In genomic region chr18:13562494-13563029, GRCh38 we compare ENCODE assay signal across 8 cellular contexts.
DNase-seq lines count a peak whose midpoint lies in the region; ATAC-seq, FAIRE-seq and TF ChIP-seq lines count a peak whose summit lies in the region.

No MANE protein-coding gene starts in this region.

- H3K4me2 ChIP-seq in OCI-LY3 (ENCODE audit: low read length): peak overlapping the region; percentile 84
- peak overlapping the region; percentile 84 for H3K4me2 ChIP-seq in GM12878 (ENCODE audit: control insufficient read depth, insufficient read depth)

- H3K4me3 ChIP-seq in H7 (ENCODE audit: insufficient read depth, low read depth, low read length): no peak overlapping the region
- peak overlapping the region; percentile 61 for H3K4me3 ChIP-seq in OCI-LY3 (ENCODE audit: low read length)
- peak overlapping the region; percentile 46; the same call in 1 of the 2 replicates for H3K4me3 ChIP-seq in GM12878

- peak; percentile 95 to 97 for TF ChIP-seq EP300 in GM12878 (IDR thresholded peaks at IDR 0.05; ENCODE audit: borderline replicate concordance in 1 of 2, control insufficient read depth in 1 of 2, low read depth in 2 of 2, low read length in 2 of 2)

- H3K4me1 ChIP-seq in OCI-LY3 (ENCODE audit: low read length) (peaks cover 94% of the 10 kb centered on the region), GM12878 (ENCODE audit: control insufficient read depth, insufficient read depth, low read length) (peaks cover 59% of the 10 kb centered on the region)

- H3K9me3 ChIP-seq in OCI-LY3 (ENCODE audit: insufficient read depth, low read length) (no peaks in the 10 kb centered on the region), GM12878 (replicated peaks; ENCODE audit: control insufficient read depth, insufficient read depth, low read length) (no peaks in the 10 kb centered on the region)

- SMC1A ChIA-PET in GM12878 (lab: Charles Lee; ENCODE audit: uncharacterized antibody, unreplicated experiment): interaction anchor here (1.1 to 9.6 kb wide), 11 partner anchors 9 to 346 kb away, joined by 3 to 372 read pairs (median 13); no protein-coding TSS in a partner anchor

- peak; percentile 63 for ATAC-seq in GM12878

- CTCF ChIA-PET in GM12878 (lab: Yijun Ruan, JAX): interaction anchor here (1.0 to 9.5 kb wide), 8 partner anchors 13 to 346 kb away, joined by 3 to 337 read pairs (median 10); no protein-coding TSS in a partner anchor

- H3K9ac ChIP-seq in OCI-LY3 (ENCODE audit: low read length): peak overlapping the region; percentile 80
- H3K9ac ChIP-seq in GM12878 (ENCODE audit: control insufficient read depth, insufficient read depth, low read length): peak overlapping the region; percentile 65

- WGBS in GM12878 (ENCODE audit: insufficient coverage, insufficient replicate concordance, low lambda C conversion rate, missing lambda C conversion rate): 0% methylated on average over 11 of the region's 11 CpGs

- TF ChIP-seq RAD21 in GM12878 (IDR thresholded peaks at IDR 0.05; ENCODE audit: insufficient read depth, low read depth, low read length): no peak

- DNase-seq in GM12891 (ENCODE audit: insufficient read length, low spot score) (peak; percentile 56), H7 (peak; percentile 46), GM12878 (ENCODE audit: low read depth, low spot score) (peak; percentile 93), NCI-H2171 (lab: John Stamatoyannopoulos, UW) (no peak), DMS153 (lab: John Stamatoyannopoulos, UW) (no peak), NCI-H2171 treated with DMSO at 0.1 percent for 48 hours (lab: John Stamatoyannopoulos, UW) (no peak)
- peak; percentile 94 for DNase-seq in stimulated activated CD8-positive, alpha-beta memory T cell treated with anti-CD3 and anti-CD28 coated beads, Interleukin-4, amount 100 ng/mL, for 48 hours

- TF ChIP-seq CTCF in OCI-LY3 (IDR thresholded peaks at IDR 0.05; ENCODE audit: low read depth, low read length) (no peak), GM12878 (IDR thresholded peaks at IDR 0.05 in 2 of 3, conservative IDR thresholded peaks at IDR 0.05 in 1 of 3; ENCODE audit: control insufficient read depth in 2 of 3, extremely low read depth in 1 of 3, insufficient read depth in 1 of 3, low read depth in 3 of 3, low read length in 3 of 3) (no peak)

- FAIRE-seq in GM12891 (lab: Jason Lieb, UNC) (peak; percentile 93), GM12878 (lab: Jason Lieb, UNC) (peak; percentile 84)

- POLR2A ChIA-PET in GM12878 (lab: Charles Lee): interaction anchor here (1.0 to 7.6 kb wide), 8 partner anchors 7 to 572 kb away, joined by 3 to 170 read pairs (median 7); partner anchors contain the start of gene CEP192

- H3K36me3 ChIP-seq in H7 (replicated peaks; ENCODE audit: control insufficient read depth, insufficient read depth, low read length) (no peaks in the 10 kb centered on the region), OCI-LY3 (replicated peaks; ENCODE audit: low read depth, low read length) (no peaks in the 10 kb centered on the region), GM12878 (ENCODE audit: control insufficient read depth in 2 of 2, insufficient read depth in 2 of 2, low read length in 1 of 2) (no peaks in the 10 kb centered on the region)

- H3K27me3 ChIP-seq in H7 (ENCODE audit: control insufficient read depth, insufficient read depth, low read length) (no peaks in the 10 kb centered on the region), OCI-LY3 (ENCODE audit: low read depth, low read length) (no peaks in the 10 kb centered on the region), GM12878 (replicated peaks in 1 of 2; ENCODE audit: control insufficient read depth in 2 of 2, insufficient read depth in 2 of 2, low read length in 1 of 2) (no peaks in the 10 kb centered on the region)

- H3K79me2 ChIP-seq in OCI-LY3 (ENCODE audit: low read length) (no peaks in the 10 kb centered on the region), GM12878 (ENCODE audit: control insufficient read depth, insufficient read depth, low read length) (peaks cover 1% of the 10 kb centered on the region)

- no peaks in the 10 kb centered on the region for H4K20me1 ChIP-seq in OCI-LY3 (ENCODE audit: insufficient read depth, low read length)
- no peaks in the 10 kb centered on the region for H4K20me1 ChIP-seq in GM12878 (ENCODE audit: control insufficient read depth, insufficient read depth)

- H3K27ac ChIP-seq in OCI-LY3 (ENCODE audit: low read length): peak overlapping the region; percentile 98
- H3K27ac ChIP-seq in GM12878 (ENCODE audit: control insufficient read depth, insufficient read depth): peak overlapping the region; percentile 92

- BruUV-seq in GM12878 (replicated peaks; lab: Mats Ljungman, UMichigan): no TSS peak

- RAD21 ChIA-PET in GM12878 (lab: Charles Lee; ENCODE audit: unreplicated experiment): interaction anchor here (0.6 to 9.6 kb wide), 10 partner anchors 7 to 562 kb away, joined by 3 to 337 read pairs (median 48); no protein-coding TSS in a partner anchor

- TF ChIP-seq POLR2A in GM12891 (IDR thresholded peaks at IDR 0.05; ENCODE audit: low read depth, low read length): peak; percentile 55; the same call in 1 of the 2 replicates
- TF ChIP-seq POLR2A in GM12878 (IDR thresholded peaks at IDR 0.05; ENCODE audit: low read depth, low read length): peak; percentile 63

- no peak overlapping the region for H2AFZ ChIP-seq in OCI-LY3 (ENCODE audit: low read depth, low read length)
- no peak overlapping the region for H2AFZ ChIP-seq in GM12878 (ENCODE audit: control insufficient read depth, low read depth, low read length)

- in situ Hi-C loops in GM12878 (cut with MboI): no loop called here

- intact Hi-C loops in GM12878 (cut with micrococcal nuclease; ENCODE audit: unreplicated experiment): loop anchor here (1.0 to 10.0 kb wide), 6 partner anchors 14 to 675 kb away; partner anchors contain the start of genes CEP192, FAM210A and RNMT

TF ChIP-seq in GM12891, 5 proteins besides CTCF, POLR2A, EP300 and RAD21:
- TF ChIP-seq PAX5 (IDR thresholded peaks at IDR 0.05; ENCODE audit: insufficient read depth, low read length, severe bottlenecking) (no peak), TAF1 (IDR thresholded peaks at IDR 0.05; ENCODE audit: low read depth, low read length) (peak; percentile 53; the same call in 1 of the 2 replicates), POLR2AphosphoS5 (IDR thresholded peaks at IDR 0.05; ENCODE audit: low read depth, low read length) (peak; percentile 64), SPI1 (IDR thresholded peaks at IDR 0.05; ENCODE audit: low read depth, low read length) (peak; percentile 65), POU2F2 (IDR thresholded peaks at IDR 0.05; ENCODE audit: low read depth, low read length) (peak; percentile 70)

TF ChIP-seq in GM12878, 131 proteins besides CTCF, POLR2A, EP300 and RAD21 (continues in another document):
- TF ChIP-seq CHD4 (IDR thresholded peaks at IDR 0.05) (no peak), IRF4 (IDR thresholded peaks at IDR 0.05; ENCODE audit: low read depth, low read length) (peak; percentile 94), BCLAF1 (IDR thresholded peaks at IDR 0.05) (no peak), STAT3 (IDR thresholded peaks at IDR 0.05; ENCODE audit: low read depth, low read length) (no peak), ZNF274 (IDR thresholded peaks at IDR 0.05; ENCODE audit: insufficient read depth, insufficient read length) (no peak), ZSCAN29 (IDR thresholded peaks at IDR 0.05) (no peak), KAT2A (conservative IDR thresholded peaks at IDR 0.05; ENCODE audit: control insufficient read depth, low read depth, low read length) (no peak), REST (IDR thresholded peaks at IDR 0.05; ENCODE audit: low read depth, low read length) (no peak), RB1 (IDR thresholded peaks at IDR 0.05; ENCODE audit: borderline replicate concordance) (no peak)

Comparison
In these comparisons a context has a peak if more than half of its experiments do, and no peak if none do; other contexts are left out.
1. DNase-seq: peak in GM12891 (single experiment), H7 (single experiment), GM12878 (single experiment) and stimulated activated CD8-positive, alpha-beta memory T cell treated with anti-CD3 and anti-CD28 coated beads, Interleukin-4, amount 100 ng/mL, for 48 hours (single experiment); none in NCI-H2171 (single experiment), DMS153 (single experiment) and NCI-H2171 treated with DMSO at 0.1 percent for 48 hours (single experiment).